ENCODE assay signal across 8 cellular contexts in genomic region chr17:79614248-79614647, GRCh38. TPM values are rescaled to one million over a fixed set of nuclear protein-coding genes. Genes with fewer than 3 reads are reported as not detected.
"Had no signal": no experiment of that assay in that cellular context is flagged by ENCODE, and none has a peak within 500 bp of the region (broad histone marks: within the 10 kb centered on the region; RNA-seq: fewer than 3 reads in every experiment).

No MANE protein-coding gene starts in this region.

- ATAC-seq: GM23338, HepG2 had no signal

- H2AFZ ChIP-seq: GM23338 had no signal

- H3K4me3 ChIP-seq: GM23338 had no signal

- DNase-seq: H9, HCEC 1CT had no signal

- H3K27ac ChIP-seq: HL-60 had no signal

- H3K4me2 ChIP-seq: GM23338 had no signal

- FAIRE-seq: H1, H54, HepG2 had no signal

RNA-seq across cellular contexts. Expression of gene RBFOX3, which starts 3.4 kb away (rescaled TPM):
- total RNA-seq: HepG2 had no signal
- polyA plus RNA-seq: HepG2, IgD-negative memory B cell had no signal
